ENCODE assay signal across 1 cellular context in the genomic region with DNA sequence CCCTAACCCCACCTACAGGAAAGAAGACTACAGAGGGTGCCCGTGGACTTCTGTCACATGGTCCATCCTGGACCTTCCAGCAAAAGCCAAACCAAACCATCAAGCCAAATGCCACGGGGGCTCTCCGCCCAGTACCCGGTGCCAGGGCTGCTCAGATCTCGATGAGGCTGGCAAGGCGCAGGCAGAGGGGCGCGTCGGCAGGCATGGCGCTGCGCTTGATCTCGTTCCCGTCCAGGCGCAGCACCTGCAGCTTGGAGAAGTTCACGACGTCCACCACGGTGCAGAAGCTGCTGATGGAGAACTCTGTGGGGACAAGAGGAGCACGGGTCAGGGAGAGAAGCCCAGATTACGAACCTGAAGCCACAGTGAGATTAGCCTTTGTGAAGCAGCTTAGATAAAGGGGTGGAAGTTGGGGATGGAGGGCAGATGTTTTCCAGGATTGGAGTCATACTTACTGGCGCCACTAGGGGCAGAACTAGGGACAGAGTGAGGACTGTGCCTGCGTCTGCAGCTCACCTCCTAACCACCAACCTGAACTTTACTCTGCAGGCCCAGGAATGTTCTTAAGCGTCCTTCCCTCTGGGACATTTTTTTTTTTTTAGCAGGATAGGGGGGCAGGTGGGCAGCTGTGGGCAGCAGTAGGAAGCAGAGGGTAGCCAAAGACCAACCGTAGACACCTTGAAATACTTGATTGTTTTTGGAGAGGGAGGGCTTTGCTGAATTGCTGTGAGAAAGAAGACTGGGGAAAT.
A peak's percentile ranks its signal among the peaks of the same experiment; 100 is the strongest.
TF ChIP-seq lines count a peak whose summit lies in the region.

No MANE protein-coding gene starts in this region.

TF ChIP-seq in IMR-90, 13 proteins besides CTCF, POLR2A, EP300 and RAD21:
- TF ChIP-seq, protein P1, sequence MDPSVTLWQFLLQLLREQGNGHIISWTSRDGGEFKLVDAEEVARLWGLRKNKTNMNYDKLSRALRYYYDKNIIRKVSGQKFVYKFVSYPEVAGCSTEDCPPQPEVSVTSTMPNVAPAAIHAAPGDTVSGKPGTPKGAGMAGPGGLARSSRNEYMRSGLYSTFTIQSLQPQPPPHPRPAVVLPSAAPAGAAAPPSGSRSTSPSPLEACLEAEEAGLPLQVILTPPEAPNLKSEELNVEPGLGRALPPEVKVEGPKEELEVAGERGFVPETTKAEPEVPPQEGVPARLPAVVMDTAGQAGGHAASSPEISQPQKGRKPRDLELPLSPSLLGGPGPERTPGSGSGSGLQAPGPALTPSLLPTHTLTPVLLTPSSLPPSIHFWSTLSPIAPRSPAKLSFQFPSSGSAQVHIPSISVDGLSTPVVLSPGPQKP (IDR thresholded peaks at IDR 0.05; ENCODE audit: borderline replicate concordance, low read depth, low read length): no peak
- peak; percentile 34 for TF ChIP-seq SMC3 (IDR thresholded peaks at IDR 0.05; ENCODE audit: low read depth, low read length)
TF ChIP-seq in IMR-90: peak in this region for 1.
